18 cellular contexts compared by ENCODE assay signal in genomic region chr9:131234799-131235479, GRCh38. TPM values are rescaled to one million over a fixed set of nuclear protein-coding genes. Genes with fewer than 3 reads are reported as not detected.
DNase-seq lines count a peak whose midpoint lies in the region; ATAC-seq and TF ChIP-seq lines count a peak whose summit lies in the region.
"Had no signal": no experiment of that assay in that cellular context is flagged by ENCODE, and none has a peak within 500 bp of the region (broad histone marks: within the 10 kb centered on the region; RNA-seq: fewer than 3 reads in every experiment).

No MANE protein-coding gene starts in this region.

- CTCF ChIA-PET in activated CD8-positive, alpha-beta T cell treated with anti-CD3 and anti-CD28 coated beads for 36 hours (lab: Charles Lee): interaction anchor here (2.5 kb wide), 1 partner anchor 101 kb away, joined by 8 read pairs; no protein-coding TSS in a partner anchor
- CTCF ChIA-PET in activated CD8-positive, alpha-beta T cell treated with anti-CD3 and anti-CD28 coated beads, Interleukin-2, amount 10 ng/mL, durations not matched to agents 7 days and 5 days (lab: Charles Lee): interaction anchor here (1.2 to 1.3 kb wide), 2 partner anchors 20 to 22 kb away, joined by 3 to 5 read pairs; no protein-coding TSS in a partner anchor
- CTCF ChIA-PET in activated CD4-positive, alpha-beta memory T cell treated with anti-CD3 and anti-CD28 coated beads, Interleukin-2, amount 10 ng/mL, durations not matched to agents 7 days and 5 days (lab: Charles Lee): interaction anchor here (1.0 to 1.4 kb wide), 2 partner anchors 18 to 102 kb away, joined by 3 read pairs; no protein-coding TSS in a partner anchor

- peaks cover 29% of the 10 kb centered on the region for H3K36me3 Mint-ChIP-seq in activated CD8-positive, alpha-beta T cell treated with anti-CD3 and anti-CD28 coated beads for 36 hours (ENCODE audit: low read depth)
- H3K36me3 Mint-ChIP-seq in activated CD8-positive, alpha-beta T cell treated with anti-CD3 and anti-CD28 coated beads, Interleukin-2, amount 10 ng/mL, durations not matched to agents 7 days and 5 days (ENCODE audit: low read depth): peaks cover 44% of the 10 kb centered on the region
- H3K36me3 Mint-ChIP-seq in activated CD4-positive, alpha-beta memory T cell treated with anti-CD3 and anti-CD28 coated beads, Interleukin-2, amount 10 ng/mL, durations not matched to agents 7 days and 5 days (ENCODE audit: low read depth): peaks cover 51% of the 10 kb centered on the region
- peaks cover 10% of the 10 kb centered on the region for H3K36me3 Mint-ChIP-seq in progenitor cell of endocrine pancreas (ENCODE audit: insufficient read depth)

- peak overlapping the region; percentile 1 for H3K27ac Mint-ChIP-seq in activated CD8-positive, alpha-beta T cell treated with anti-CD3 and anti-CD28 coated beads for 36 hours
- no peak overlapping the region for H3K27ac Mint-ChIP-seq in activated CD8-positive, alpha-beta T cell treated with anti-CD3 and anti-CD28 coated beads, Interleukin-2, amount 10 ng/mL, durations not matched to agents 7 days and 5 days
- peak overlapping the region; percentile 88 for H3K27ac Mint-ChIP-seq in activated CD4-positive, alpha-beta memory T cell treated with anti-CD3 and anti-CD28 coated beads, Interleukin-2, amount 10 ng/mL, durations not matched to agents 7 days and 5 days
- peak overlapping the region; percentile 29 for H3K27ac Mint-ChIP-seq in progenitor cell of endocrine pancreas
- H3K27ac Mint-ChIP-seq: neural progenitor cell had no signal

- no peak overlapping the region for H3K4me3 Mint-ChIP-seq in activated CD8-positive, alpha-beta T cell treated with anti-CD3 and anti-CD28 coated beads for 36 hours
- no peak overlapping the region for H3K4me3 Mint-ChIP-seq in activated CD8-positive, alpha-beta T cell treated with anti-CD3 and anti-CD28 coated beads, Interleukin-2, amount 10 ng/mL, durations not matched to agents 7 days and 5 days
- H3K4me3 Mint-ChIP-seq in activated CD4-positive, alpha-beta memory T cell treated with anti-CD3 and anti-CD28 coated beads, Interleukin-2, amount 10 ng/mL, durations not matched to agents 7 days and 5 days: no peak overlapping the region
- no peak overlapping the region for H3K4me3 Mint-ChIP-seq in progenitor cell of endocrine pancreas (ENCODE audit: low read depth)
- H3K4me3 Mint-ChIP-seq: neural progenitor cell had no signal

- no peaks in the 10 kb centered on the region for H3K9me3 Mint-ChIP-seq in activated CD8-positive, alpha-beta T cell treated with anti-CD3 and anti-CD28 coated beads for 36 hours
- no peaks in the 10 kb centered on the region for H3K9me3 Mint-ChIP-seq in activated CD8-positive, alpha-beta T cell treated with anti-CD3 and anti-CD28 coated beads, Interleukin-2, amount 10 ng/mL, durations not matched to agents 7 days and 5 days (ENCODE audit: insufficient read depth)
- H3K9me3 Mint-ChIP-seq in activated CD4-positive, alpha-beta memory T cell treated with anti-CD3 and anti-CD28 coated beads, Interleukin-2, amount 10 ng/mL, durations not matched to agents 7 days and 5 days: no peaks in the 10 kb centered on the region
- no peaks in the 10 kb centered on the region for H3K9me3 Mint-ChIP-seq in progenitor cell of endocrine pancreas (ENCODE audit: low read depth)
- H3K9me3 Mint-ChIP-seq: neural progenitor cell had no signal

- H3K27me3 Mint-ChIP-seq in activated CD8-positive, alpha-beta T cell treated with anti-CD3 and anti-CD28 coated beads for 36 hours: no peaks in the 10 kb centered on the region
- no peaks in the 10 kb centered on the region for H3K27me3 Mint-ChIP-seq in activated CD8-positive, alpha-beta T cell treated with anti-CD3 and anti-CD28 coated beads, Interleukin-2, amount 10 ng/mL, durations not matched to agents 7 days and 5 days (ENCODE audit: low read depth)
- H3K27me3 Mint-ChIP-seq in activated CD4-positive, alpha-beta memory T cell treated with anti-CD3 and anti-CD28 coated beads, Interleukin-2, amount 10 ng/mL, durations not matched to agents 7 days and 5 days: no peaks in the 10 kb centered on the region
- H3K27me3 Mint-ChIP-seq in progenitor cell of endocrine pancreas: peaks cover 5% of the 10 kb centered on the region

- POLR2A ChIA-PET in activated CD8-positive, alpha-beta T cell treated with anti-CD3 and anti-CD28 coated beads for 36 hours (lab: Charles Lee): interaction anchor here (1.8 to 6.5 kb wide), 2 partner anchors 21 to 40 kb away, joined by 7 to 46 read pairs; no protein-coding TSS in a partner anchor
- POLR2A ChIA-PET in activated CD8-positive, alpha-beta T cell treated with anti-CD3 and anti-CD28 coated beads, Interleukin-2, amount 10 ng/mL, durations not matched to agents 7 days and 5 days (lab: Charles Lee): interaction anchor here (1.6 to 5.3 kb wide), 2 partner anchors 15 to 22 kb away, joined by 3 to 54 read pairs; no protein-coding TSS in a partner anchor
- POLR2A ChIA-PET in activated CD4-positive, alpha-beta memory T cell treated with anti-CD3 and anti-CD28 coated beads, Interleukin-2, amount 10 ng/mL, durations not matched to agents 7 days and 5 days (lab: Charles Lee): interaction anchor here (0.6 to 8.7 kb wide), 6 partner anchors 18 to 266 kb away, joined by 3 to 101 read pairs (median 10); partner anchors contain the start of gene FAM78A

- no peak for ATAC-seq in activated CD8-positive, alpha-beta T cell treated with anti-CD3 and anti-CD28 coated beads for 36 hours
- no peak for ATAC-seq in activated CD8-positive, alpha-beta T cell treated with anti-CD3 and anti-CD28 coated beads, Interleukin-2, amount 10 ng/mL, durations not matched to agents 7 days and 5 days
- ATAC-seq in left ventricle myocardium superior (peak; percentile 70), HG03097 (IDR thresholded peaks at IDR 0.05; ENCODE audit: low FRiP score, unreplicated experiment) (no peak)
- ATAC-seq: A549 had no signal

- intact Hi-C loops in activated CD8-positive, alpha-beta T cell treated with anti-CD3 and anti-CD28 coated beads for 36 hours (cut with micrococcal nuclease): loop anchor here (5.0 kb wide), 1 partner anchor 37 kb away; no protein-coding TSS in a partner anchor
- intact Hi-C loops in left ventricle myocardium superior (cut with micrococcal nuclease): no loop called here

- peaks cover 37% of the 10 kb centered on the region for H3K4me1 Mint-ChIP-seq in activated CD8-positive, alpha-beta T cell treated with anti-CD3 and anti-CD28 coated beads for 36 hours (ENCODE audit: low read depth)
- peaks cover 50% of the 10 kb centered on the region for H3K4me1 Mint-ChIP-seq in activated CD8-positive, alpha-beta T cell treated with anti-CD3 and anti-CD28 coated beads, Interleukin-2, amount 10 ng/mL, durations not matched to agents 7 days and 5 days (ENCODE audit: low read depth)
- peaks cover 49% of the 10 kb centered on the region for H3K4me1 Mint-ChIP-seq in activated CD4-positive, alpha-beta memory T cell treated with anti-CD3 and anti-CD28 coated beads, Interleukin-2, amount 10 ng/mL, durations not matched to agents 7 days and 5 days
- H3K4me1 Mint-ChIP-seq in progenitor cell of endocrine pancreas (ENCODE audit: low read depth): peaks cover 13% of the 10 kb centered on the region

- TF ChIP-seq CTCF in activated CD8-positive, alpha-beta T cell treated with anti-CD3 and anti-CD28 coated beads for 36 hours (IDR thresholded peaks at IDR 0.05): no peak
- TF ChIP-seq CTCF in progenitor cell of endocrine pancreas (IDR thresholded peaks at IDR 0.05; ENCODE audit: unreplicated experiment): no peak

- DNase-seq in activated CD8-positive, alpha-beta T cell treated with anti-CD3 and anti-CD28 coated beads for 36 hours: no peak
- no peak for DNase-seq in activated CD8-positive, alpha-beta T cell treated with anti-CD3 and anti-CD28 coated beads, Interleukin-2, amount 10 ng/mL, durations not matched to agents 7 days and 5 days
- DNase-seq in activated CD4-positive, alpha-beta memory T cell treated with anti-CD3 and anti-CD28 coated beads, Interleukin-2, amount 10 ng/mL, durations not matched to agents 7 days and 5 days: no peak
- DNase-seq in left ventricle myocardium superior (peak; percentile 57), progenitor cell of endocrine pancreas (ENCODE audit: low spot score, unreplicated experiment) (no peak), putamen (ENCODE audit: low spot score) (no peak), C1 segment of cervical spinal cord (lab: John Stamatoyannopoulos, UW) (no peak)
- DNase-seq: activated CD4-positive, alpha-beta T cell treated with anti-CD3 and anti-CD28 coated beads, Interleukin-2, amount 50 U/mL, for 4 hours; activated T-cell treated with anti-CD3 and anti-CD28 coated beads, Interleukin-2, amount 50 U/mL, for 48 hours; dorsolateral prefrontal cortex; foreskin melanocyte; kidney glomerular epithelial cell; mesenchymal stem cell; NCI-H187; NCI-H345 had no signal

RNA-seq across cellular contexts. Expression of gene FAM78A, which starts 41.4 kb away (rescaled TPM):
- total RNA-seq in activated CD8-positive, alpha-beta T cell treated with anti-CD3 and anti-CD28 coated beads for 36 hours: 10 to 100 TPM; 36.2 to 39.8 TPM
- 100 to 1,000 TPM in 1 of 2 experiments, 10 to 100 TPM in 1; 99.2 to 101 TPM for total RNA-seq in activated CD8-positive, alpha-beta T cell treated with anti-CD3 and anti-CD28 coated beads, Interleukin-2, amount 10 ng/mL, durations not matched to agents 7 days and 5 days
- total RNA-seq in activated CD4-positive, alpha-beta memory T cell treated with anti-CD3 and anti-CD28 coated beads, Interleukin-2, amount 10 ng/mL, durations not matched to agents 7 days and 5 days: 10 to 100 TPM; 86.5 to 88.7 TPM
- total RNA-seq in left ventricle myocardium superior: 69.1 TPM
- 1.9 and 2.0 TPM in 2 replicates for total RNA-seq in progenitor cell of endocrine pancreas

RNA-seq across cellular contexts. Expression of gene PLPP7, which starts 54.6 kb away (rescaled TPM):
- total RNA-seq in activated CD8-positive, alpha-beta T cell treated with anti-CD3 and anti-CD28 coated beads for 36 hours: under 1 TPM in 1 of 2 experiments, not detected in 1; 0.11 TPM
- total RNA-seq in activated CD8-positive, alpha-beta T cell treated with anti-CD3 and anti-CD28 coated beads, Interleukin-2, amount 10 ng/mL, durations not matched to agents 7 days and 5 days: under 1 TPM in 1 of 2 experiments, not detected in 1; 0.21 TPM
- not detected for total RNA-seq in activated CD4-positive, alpha-beta memory T cell treated with anti-CD3 and anti-CD28 coated beads, Interleukin-2, amount 10 ng/mL, durations not matched to agents 7 days and 5 days
- total RNA-seq in left ventricle myocardium superior: 127 TPM
- total RNA-seq in progenitor cell of endocrine pancreas: 3.6 TPM in 2 replicates

Comparison
In these comparisons a context has a peak if more than half of its experiments do, and no peak if none do; other contexts are left out.
1. RNA of gene FAM78A, which starts 41.4 kb away (total RNA-seq): 99.2 to 101 TPM in activated CD8-positive, alpha-beta T cell treated with anti-CD3 and anti-CD28 coated beads, Interleukin-2, amount 10 ng/mL, durations not matched to agents 7 days and 5 days, 86.5 to 88.7 TPM in activated CD4-positive, alpha-beta memory T cell treated with anti-CD3 and anti-CD28 coated beads, Interleukin-2, amount 10 ng/mL, durations not matched to agents 7 days and 5 days, 69.1 TPM in left ventricle myocardium superior (single experiment) and 36.2 to 39.8 TPM in activated CD8-positive, alpha-beta T cell treated with anti-CD3 and anti-CD28 coated beads for 36 hours; 1.9 to 2.0 TPM in progenitor cell of endocrine pancreas; every median in the first group is over 10 times any median in the second.
2. RNA of gene PLPP7, which starts 54.6 kb away (total RNA-seq): 127 TPM in left ventricle myocardium superior (single experiment); 3.6 TPM in progenitor cell of endocrine pancreas, 0.11 TPM in activated CD8-positive, alpha-beta T cell treated with anti-CD3 and anti-CD28 coated beads for 36 hours, 0.21 TPM in activated CD8-positive, alpha-beta T cell treated with anti-CD3 and anti-CD28 coated beads, Interleukin-2, amount 10 ng/mL, durations not matched to agents 7 days and 5 days and not detected in activated CD4-positive, alpha-beta memory T cell treated with anti-CD3 and anti-CD28 coated beads, Interleukin-2, amount 10 ng/mL, durations not matched to agents 7 days and 5 days; every median in the first group is over 10 times any median in the second.